ENCODE assay signal across 8 cellular contexts in the genomic region with DNA sequence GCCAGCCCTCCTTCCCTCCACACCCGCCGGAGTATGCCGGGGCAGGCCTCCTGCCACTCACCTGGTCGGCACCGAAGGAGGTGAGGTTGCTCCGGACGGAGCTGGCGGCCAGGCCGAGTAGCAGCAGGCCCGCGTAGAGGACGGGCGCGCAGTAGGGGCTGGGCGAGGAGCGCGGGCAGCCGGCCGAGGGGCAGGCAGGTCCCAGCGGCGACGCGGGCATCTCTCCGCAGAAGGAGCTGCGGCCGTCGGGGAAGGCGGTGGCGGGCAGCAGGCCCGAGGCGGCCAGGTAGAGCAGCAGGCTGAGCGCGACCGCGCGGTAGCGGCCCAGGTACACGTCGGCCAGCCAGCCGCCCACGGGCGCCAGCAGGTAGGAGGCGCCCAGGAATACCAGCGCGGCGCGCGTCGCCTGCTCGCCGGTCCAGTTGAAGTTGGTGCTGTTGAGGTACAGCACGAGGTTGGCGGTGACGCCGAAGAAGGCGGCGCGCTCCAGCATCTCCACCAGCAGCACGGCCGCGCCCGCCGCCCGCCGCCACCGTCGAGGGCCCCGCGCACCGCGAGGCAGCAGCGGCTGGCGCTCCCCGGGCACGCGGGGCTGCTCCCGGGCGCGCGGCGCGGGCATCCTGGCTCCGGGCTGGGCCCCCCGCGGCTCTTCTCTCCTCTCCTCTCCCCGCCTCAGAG. TPM values are rescaled to one million over a fixed set of nuclear protein-coding genes. Genes with fewer than 3 reads are reported as not detected.
DNase-seq lines count a peak whose midpoint lies in the region; ATAC-seq and TF ChIP-seq lines count a peak whose summit lies in the region.

No MANE protein-coding gene starts in this region.

- CTCF ChIA-PET in Calu3 (lab: Charles Lee), result no interaction called here

- peak; percentile 55 for DNase-seq in GM23248
- no peak for DNase-seq in left lobe of liver (ENCODE audit: low spot score)
- DNase-seq in NCI-H82 (lab: John Stamatoyannopoulos, UW), result no peak
- DNase-seq in GM19240 (ENCODE audit: insufficient read length, low spot score), result no peak
- DNase-seq in Calu3, result no peak
- no peak for DNase-seq in NCI-H446 (lab: John Stamatoyannopoulos, UW)

- H3K79me2 ChIP-seq in GM23248 (ENCODE audit: insufficient read depth), result no peaks in the 10 kb centered on the region

- peak overlapping the region; percentile 81 for H3K4me3 Mint-ChIP-seq in activated naive CD4-positive, alpha-beta T cell treated with anti-CD3 and anti-CD28 coated beads, Interleukin-2, amount 50 U/mL, for 24 hours
- H3K4me3 Mint-ChIP-seq in stimulated activated naive CD8-positive, alpha-beta T cell treated with anti-CD3 and anti-CD28 coated beads, Interleukin-15, Interleukin-2, amounts not matched to agents 100 ng/mL and 50 ng/mL, for 24 hours, result peak overlapping the region; percentile 72
- no peak overlapping the region for H3K4me3 Mint-ChIP-seq in Calu3 (ENCODE audit: low read depth, unreplicated experiment)

- no peaks in the 10 kb centered on the region for H3K27me3 Mint-ChIP-seq in activated naive CD4-positive, alpha-beta T cell treated with anti-CD3 and anti-CD28 coated beads, Interleukin-2, amount 50 U/mL, for 24 hours
- peaks cover 4% of the 10 kb centered on the region for H3K27me3 Mint-ChIP-seq in stimulated activated naive CD8-positive, alpha-beta T cell treated with anti-CD3 and anti-CD28 coated beads, Interleukin-15, Interleukin-2, amounts not matched to agents 100 ng/mL and 50 ng/mL, for 24 hours
- no peaks in the 10 kb centered on the region for H3K27me3 Mint-ChIP-seq in Calu3 (ENCODE audit: unreplicated experiment)

- H3K4me3 ChIP-seq in GM23248, result peak overlapping the region; percentile 75

- no peaks in the 10 kb centered on the region for H3F3A ChIP-seq in GM23248 (ENCODE audit: insufficient read depth)

- no TSS peak for BruUV-seq in Calu3 (replicated peaks; lab: Mats Ljungman, UMichigan)

- WGBS in GM23248 (ENCODE audit: low coverage in 1 of 2, low lambda C conversion rate in 2 of 2, missing lambda C conversion rate in 2 of 2), 2 experiments, result 21 to 27% methylated on average over 23 to 39 of the region's 86 CpGs

- H2AFZ ChIP-seq in GM23248, result peak overlapping the region; percentile 98

- no peaks in the 10 kb centered on the region for H4K20me1 ChIP-seq in GM23248 (ENCODE audit: insufficient read depth)

- H3K4me1 ChIP-seq in GM23248 (ENCODE audit: insufficient read depth), result no peaks in the 10 kb centered on the region

- no peak overlapping the region for H3K27ac ChIP-seq in GM23248

- peak; percentile 62 for ATAC-seq in left lobe of liver

- peaks cover 35% of the 10 kb centered on the region for H3K4me1 Mint-ChIP-seq in activated naive CD4-positive, alpha-beta T cell treated with anti-CD3 and anti-CD28 coated beads, Interleukin-2, amount 50 U/mL, for 24 hours
- H3K4me1 Mint-ChIP-seq in stimulated activated naive CD8-positive, alpha-beta T cell treated with anti-CD3 and anti-CD28 coated beads, Interleukin-15, Interleukin-2, amounts not matched to agents 100 ng/mL and 50 ng/mL, for 24 hours (ENCODE audit: low read depth), result peaks cover 33% of the 10 kb centered on the region
- H3K4me1 Mint-ChIP-seq in Calu3 (ENCODE audit: low read depth, unreplicated experiment), result peaks cover 8% of the 10 kb centered on the region

- no peaks in the 10 kb centered on the region for H3K9me2 ChIP-seq in GM23248 (ENCODE audit: insufficient read depth)

- in situ Hi-C loops in GM23248 (cut with MboI), result no loop called here

- H3K27ac Mint-ChIP-seq in activated naive CD4-positive, alpha-beta T cell treated with anti-CD3 and anti-CD28 coated beads, Interleukin-2, amount 50 U/mL, for 24 hours, result peak overlapping the region; percentile 95
- H3K27ac Mint-ChIP-seq in stimulated activated naive CD8-positive, alpha-beta T cell treated with anti-CD3 and anti-CD28 coated beads, Interleukin-15, Interleukin-2, amounts not matched to agents 100 ng/mL and 50 ng/mL, for 24 hours, result no peak overlapping the region
- H3K27ac Mint-ChIP-seq in Calu3 (ENCODE audit: unreplicated experiment), result no peak overlapping the region

- peak overlapping the region; percentile 82 for H3K4me2 ChIP-seq in GM23248 (ENCODE audit: unreplicated experiment)

- intact Hi-C loops in Calu3 (cut with micrococcal nuclease; ENCODE audit: unreplicated experiment), result no loop called here

- no peaks in the 10 kb centered on the region for H3K9me3 ChIP-seq in GM23248 (ENCODE audit: low read depth)

- H3K9ac ChIP-seq in GM23248, result no peak overlapping the region

- no peaks in the 10 kb centered on the region for H3K36me3 Mint-ChIP-seq in activated naive CD4-positive, alpha-beta T cell treated with anti-CD3 and anti-CD28 coated beads, Interleukin-2, amount 50 U/mL, for 24 hours
- no peaks in the 10 kb centered on the region for H3K36me3 Mint-ChIP-seq in stimulated activated naive CD8-positive, alpha-beta T cell treated with anti-CD3 and anti-CD28 coated beads, Interleukin-15, Interleukin-2, amounts not matched to agents 100 ng/mL and 50 ng/mL, for 24 hours (ENCODE audit: low read depth)
- H3K36me3 Mint-ChIP-seq in Calu3 (ENCODE audit: insufficient read depth, unreplicated experiment), result peaks cover 4% of the 10 kb centered on the region

- TF ChIP-seq CTCF in Calu3 (IDR thresholded peaks at IDR 0.05; ENCODE audit: unreplicated experiment), result no peak

- no peaks in the 10 kb centered on the region for H3K36me3 ChIP-seq in GM23248 (ENCODE audit: low read depth)

- H3K9me3 Mint-ChIP-seq in activated naive CD4-positive, alpha-beta T cell treated with anti-CD3 and anti-CD28 coated beads, Interleukin-2, amount 50 U/mL, for 24 hours, result no peaks in the 10 kb centered on the region
- H3K9me3 Mint-ChIP-seq in stimulated activated naive CD8-positive, alpha-beta T cell treated with anti-CD3 and anti-CD28 coated beads, Interleukin-15, Interleukin-2, amounts not matched to agents 100 ng/mL and 50 ng/mL, for 24 hours, result no peaks in the 10 kb centered on the region
- no peaks in the 10 kb centered on the region for H3K9me3 Mint-ChIP-seq in Calu3 (ENCODE audit: low read depth, unreplicated experiment)

- no peaks in the 10 kb centered on the region for H3K27me3 ChIP-seq in GM23248 (replicated peaks; ENCODE audit: insufficient read depth)

RNA-seq across cellular contexts. Expression of a gene that starts 0.9 kb away (rescaled TPM):
- 0.51 and 2.2 TPM in 2 replicates for total RNA-seq in GM23248 (2014; rRNA removed; shearing (Covaris generic))
- 1.1 and 1.5 TPM in 2 replicates for polyA plus RNA-seq in GM23248 (2016; fragmentation: Nextera tagmentation; extraction: Ambion mirVana)
- total RNA-seq in left lobe of liver (8.8 TPM), Calu3 (2022) (6.8 and 12.4 TPM in 2 replicates)

RNA-seq across cellular contexts. Expression of a gene that starts 20.4 kb away (rescaled TPM):
- total RNA-seq in GM23248 (2014; rRNA removed; shearing (Covaris generic)), result not detected in 2 replicates
- not detected in 2 replicates for polyA plus RNA-seq in GM23248 (2016; fragmentation: Nextera tagmentation; extraction: Ambion mirVana)
- total RNA-seq in left lobe of liver (0.83 TPM), Calu3 (2022) (0.26 and 0.34 TPM in 2 replicates)

RNA-seq across cellular contexts. Expression of a gene that starts 26.8 kb away (rescaled TPM):
- total RNA-seq in GM23248 (2014; rRNA removed; shearing (Covaris generic)), result 27.2 and 28.2 TPM in 2 replicates
- polyA plus RNA-seq in GM23248 (2016; fragmentation: Nextera tagmentation; extraction: Ambion mirVana), result 10.1 and 12.2 TPM in 2 replicates
- 2.1 TPM for total RNA-seq in left lobe of liver
- 105 and 116 TPM in 2 replicates for total RNA-seq in Calu3 (2022)

RNA-seq across cellular contexts. Expression of a gene that starts 37.1 kb away (rescaled TPM):
- total RNA-seq in GM23248 (2014; rRNA removed; shearing (Covaris generic)), result 27.2 and 35.9 TPM in 2 replicates
- polyA plus RNA-seq in GM23248 (2016; fragmentation: Nextera tagmentation; extraction: Ambion mirVana), result 95.2 and 97.9 TPM in 2 replicates
- 36.9 TPM for total RNA-seq in left lobe of liver
- total RNA-seq in Calu3 (2022), result 71.2 and 78.1 TPM in 2 replicates

RNA-seq across cellular contexts. Expression of a gene that starts 44.7 kb away (rescaled TPM):
- 47.9 and 58.9 TPM in 2 replicates for total RNA-seq in GM23248 (2014; rRNA removed; shearing (Covaris generic))
- 17.4 and 19.1 TPM in 2 replicates for polyA plus RNA-seq in GM23248 (2016; fragmentation: Nextera tagmentation; extraction: Ambion mirVana)
- total RNA-seq in left lobe of liver (44.9 TPM), Calu3 (2022) (128 and 129 TPM in 2 replicates)
